ENCODE assay signal across 8 cellular contexts in the genomic region with DNA sequence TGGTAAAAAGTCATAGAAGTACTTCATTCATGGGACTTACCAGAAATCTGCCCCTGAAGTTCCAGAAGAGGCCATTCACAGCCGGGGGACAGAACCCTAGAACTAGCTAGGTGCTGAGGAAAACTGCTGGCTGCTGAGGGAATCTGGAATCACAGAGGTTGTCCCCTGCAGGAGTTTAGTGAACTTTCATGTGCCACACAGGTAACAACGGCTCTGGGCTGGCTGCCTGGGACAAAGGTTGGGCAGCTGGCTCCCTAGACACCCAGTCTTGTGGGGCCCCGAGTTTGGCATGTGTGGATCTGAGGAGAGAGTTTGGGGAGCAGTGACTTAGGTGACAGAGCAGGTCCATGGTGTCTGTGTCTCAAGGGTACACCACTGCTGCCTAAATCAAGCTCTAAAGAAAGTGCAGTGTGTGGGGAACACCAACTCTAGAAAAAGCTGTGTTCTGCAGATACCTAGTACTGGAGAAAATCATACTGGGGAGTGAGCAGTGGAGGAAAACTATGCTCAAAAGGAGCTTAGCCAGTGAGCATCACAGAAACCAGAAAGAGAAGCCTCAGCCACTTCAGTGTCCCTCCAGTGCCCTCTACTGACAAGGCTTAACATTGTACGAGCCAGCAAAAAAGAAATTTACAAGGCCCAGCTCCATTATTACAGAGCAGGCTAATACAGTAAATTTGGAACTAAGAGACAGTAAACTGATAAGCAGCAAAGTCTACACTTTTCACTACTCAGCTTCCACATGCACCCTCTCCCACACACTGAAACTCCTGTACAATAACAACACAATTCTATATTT. TPM values are rescaled to one million over a fixed set of nuclear protein-coding genes. Genes with fewer than 3 reads are reported as not detected.
DNase-seq lines count a peak whose midpoint lies in the region; ATAC-seq and TF ChIP-seq lines count a peak whose summit lies in the region.

No MANE protein-coding gene starts in this region.

- WGBS in upper lobe of left lung, 2 donors, result 95 to 98% methylated on average over 4 of the region's 4 CpGs
- WGBS in adrenal gland, 4 donors, result 92 to 96% (median 94%) methylated on average over 4 of the region's 4 CpGs

- H3K9me3 ChIP-seq in upper lobe of left lung, result no peaks in the 10 kb centered on the region
- H3K9me3 ChIP-seq in adrenal gland (replicated peaks in 1 of 3), result no peaks in the 10 kb centered on the region
- H3K9me3 ChIP-seq in effector memory CD4-positive, alpha-beta T cell (ENCODE audit: control insufficient read depth, low read length), result no peaks in the 10 kb centered on the region

- no peak overlapping the region for H3K27ac Mint-ChIP-seq in activated naive CD4-positive, alpha-beta T cell treated with anti-CD3 and anti-CD28 coated beads, Interleukin-2, amount 10 ng/mL, durations not matched to agents 7 days and 5 days

- TF ChIP-seq POLR2A in upper lobe of left lung (IDR thresholded peaks at IDR 0.05), result no peak
- no peak for TF ChIP-seq POLR2A in adrenal gland (IDR thresholded peaks at IDR 0.05)

- H3K27me3 ChIP-seq in upper lobe of left lung, result peaks cover 0 to 1% (median 0%) of the 10 kb centered on the region in 4 donors
- H3K27me3 ChIP-seq in adrenal gland, result no peaks in the 10 kb centered on the region
- H3K27me3 ChIP-seq in effector memory CD4-positive, alpha-beta T cell (replicated peaks; ENCODE audit: control insufficient read depth, insufficient read depth, low read length, poor library complexity, severe bottlenecking), result no peaks in the 10 kb centered on the region

- CTCF ChIA-PET in activated naive CD4-positive, alpha-beta T cell treated with anti-CD3 and anti-CD28 coated beads, Interleukin-2, amount 10 ng/mL, durations not matched to agents 7 days and 5 days (lab: Charles Lee), result interaction anchor here (0.9 to 1.9 kb wide), 6 partner anchors 9 to 136 kb away, joined by 3 to 6 read pairs (median 3); a partner anchor contains a TSS

- peak; percentile 40 to 43 for ATAC-seq in upper lobe of left lung (ENCODE audit: low FRiP score in 2 of 2)

- peaks cover 12% of the 10 kb centered on the region for H3K4me1 Mint-ChIP-seq in activated naive CD4-positive, alpha-beta T cell treated with anti-CD3 and anti-CD28 coated beads, Interleukin-2, amount 10 ng/mL, durations not matched to agents 7 days and 5 days

- intact Hi-C loops in adrenal gland (cut with DNase I), result no loop called here

- no peaks in the 10 kb centered on the region for H3K4me1 ChIP-seq in upper lobe of left lung
- no peaks in the 10 kb centered on the region for H3K4me1 ChIP-seq in adrenal gland (replicated peaks in 1 of 2)
- no peaks in the 10 kb centered on the region for H3K4me1 ChIP-seq in effector memory CD4-positive, alpha-beta T cell (ENCODE audit: control insufficient read depth, insufficient read depth, low read length, poor library complexity, severe bottlenecking)

- H3K4me3 Mint-ChIP-seq in activated naive CD4-positive, alpha-beta T cell treated with anti-CD3 and anti-CD28 coated beads, Interleukin-2, amount 10 ng/mL, durations not matched to agents 7 days and 5 days, result no peak overlapping the region

- TF ChIP-seq EP300 in upper lobe of left lung (IDR thresholded peaks at IDR 0.05), result no peak

- H3K27ac ChIP-seq in upper lobe of left lung (no peak overlapping the region), adrenal gland (no peak overlapping the region)
- H3K27ac ChIP-seq in effector memory CD4-positive, alpha-beta T cell (ENCODE audit: insufficient read depth, low read length, poor library complexity, severe bottlenecking), result no peak overlapping the region

- no peaks in the 10 kb centered on the region for H3K27me3 Mint-ChIP-seq in activated naive CD4-positive, alpha-beta T cell treated with anti-CD3 and anti-CD28 coated beads, Interleukin-2, amount 10 ng/mL, durations not matched to agents 7 days and 5 days

- H3K9me3 Mint-ChIP-seq in activated naive CD4-positive, alpha-beta T cell treated with anti-CD3 and anti-CD28 coated beads, Interleukin-2, amount 10 ng/mL, durations not matched to agents 7 days and 5 days, result peaks cover 3% of the 10 kb centered on the region

- H3K36me3 Mint-ChIP-seq in activated naive CD4-positive, alpha-beta T cell treated with anti-CD3 and anti-CD28 coated beads, Interleukin-2, amount 10 ng/mL, durations not matched to agents 7 days and 5 days, result peaks cover 13% of the 10 kb centered on the region

- TF ChIP-seq CTCF in epithelial cell of proximal tubule (conservative IDR thresholded peaks at IDR 0.05; ENCODE audit: low read depth, low read length), result peak; percentile 48
- TF ChIP-seq CTCF in upper lobe of left lung (IDR thresholded peaks at IDR 0.05), result peak in 2 of 6 experiments; percentile 6 to 17
- TF ChIP-seq CTCF in adrenal gland (IDR thresholded peaks at IDR 0.05), result no peak

- H3K36me3 ChIP-seq in upper lobe of left lung (no peaks in the 10 kb centered on the region), adrenal gland (replicated peaks in 1 of 2) (no peaks in the 10 kb centered on the region)
- H3K36me3 ChIP-seq in effector memory CD4-positive, alpha-beta T cell (ENCODE audit: control insufficient read depth, insufficient read depth, low read length), result no peaks in the 10 kb centered on the region

- H3K4me3 ChIP-seq in epithelial cell of proximal tubule (ENCODE audit: low read depth, low read length) (no peak overlapping the region), upper lobe of left lung (no peak overlapping the region), adrenal gland (no peak overlapping the region)
- H3K4me3 ChIP-seq in effector memory CD4-positive, alpha-beta T cell (ENCODE audit: insufficient read depth, low read depth, low read length, poor library complexity, severe bottlenecking), result no peak overlapping the region

- DNase-seq in activated naive CD4-positive, alpha-beta T cell treated with anti-CD3 and anti-CD28 coated beads, Interleukin-2, amount 10 ng/mL, durations not matched to agents 7 days and 5 days, result peak; percentile 20
- DNase-seq in activated naive CD4-positive, alpha-beta T cell treated with anti-CD3 and anti-CD28 coated beads, Interleukin-2, amount 50 U/mL, for 16 hours, result no peak
- DNase-seq in NAMALWA (ENCODE audit: low spot score) (peak; percentile 64), epithelial cell of proximal tubule (ENCODE audit: low read depth) (no peak), upper lobe of left lung (peak in 1 of 2 donors; percentile 1), adrenal gland (no peak), GM19238 (ENCODE audit: insufficient read length, low spot score) (no peak)
- DNase-seq in effector memory CD4-positive, alpha-beta T cell, result no peak

RNA-seq across cellular contexts. Expression of a gene that starts 15.2 kb away (rescaled TPM):
- total RNA-seq in epithelial cell of proximal tubule (28.7 and 48.7 TPM in 2 replicates), upper lobe of left lung (10 to 100 TPM; 14.9 to 52.3 (median 28.7) TPM), adrenal gland (1 to 10 TPM in 3 of 8 donors, under 1 TPM in 4, not detected in 1; 0.55 to 3.9 (median 0.99) TPM)
- polyA plus RNA-seq in adrenal gland, result 1 to 10 TPM; 1.5 to 5.5 (median 5.0) TPM

Comparison
In these comparisons a context has a peak if more than half of its experiments do, and no peak if none do; other contexts are left out.
1. DNase-seq: peak in activated naive CD4-positive, alpha-beta T cell treated with anti-CD3 and anti-CD28 coated beads, Interleukin-2, amount 10 ng/mL, durations not matched to agents 7 days and 5 days (single experiment) and NAMALWA (single experiment); none in activated naive CD4-positive, alpha-beta T cell treated with anti-CD3 and anti-CD28 coated beads, Interleukin-2, amount 50 U/mL, for 16 hours (single experiment), epithelial cell of proximal tubule (single experiment), adrenal gland (0 of 7), GM19238 (single experiment) and effector memory CD4-positive, alpha-beta T cell (0 of 3).